11 cellular contexts compared by ENCODE assay signal in genomic region chrX:121000589-121000988, GRCh38. TPM values are rescaled to one million over a fixed set of nuclear protein-coding genes. Genes with fewer than 3 reads are reported as not detected.
DNase-seq lines count a peak whose midpoint lies in the region; ATAC-seq and TF ChIP-seq lines count a peak whose summit lies in the region.
"Had no signal": no experiment of that assay in that cellular context is flagged by ENCODE, and none has a peak within 500 bp of the region (broad histone marks: within the 10 kb centered on the region; RNA-seq: fewer than 3 reads in every experiment).

No MANE protein-coding gene starts in this region.

- no peaks in the 10 kb centered on the region for H3K9me3 Mint-ChIP-seq in activated T-helper 17 cell treated with anti-CD3 and anti-CD28 coated beads, Interleukin-2, amount 50 U/mL, for 72 hours

- H3K27ac Mint-ChIP-seq in activated T-helper 17 cell treated with anti-CD3 and anti-CD28 coated beads, Interleukin-2, amount 50 U/mL, for 72 hours, result no peak overlapping the region

- CTCF ChIA-PET in BJ (lab: Yijun Ruan, JAX), result no interaction called here

- H3K36me3 ChIP-seq in BJ (ENCODE audit: control insufficient read depth, insufficient read depth, low read length), result no peaks in the 10 kb centered on the region
- H3K36me3 ChIP-seq in OCI-LY3 (replicated peaks; ENCODE audit: low read depth, low read length), result no peaks in the 10 kb centered on the region

- no peak overlapping the region for H3K4me3 ChIP-seq in BJ (ENCODE audit: low read depth, low read length)
- H3K4me3 ChIP-seq in OCI-LY3 (ENCODE audit: low read length), result no peak overlapping the region
- H3K4me3 ChIP-seq in fibroblast of villous mesenchyme (ENCODE audit: low read depth, low read length), result no peak overlapping the region

- H3K4me1 Mint-ChIP-seq in activated T-helper 17 cell treated with anti-CD3 and anti-CD28 coated beads, Interleukin-2, amount 50 U/mL, for 72 hours, result no peaks in the 10 kb centered on the region

- no peaks in the 10 kb centered on the region for H3K79me2 ChIP-seq in OCI-LY3 (ENCODE audit: low read length)

- no peak for DNase-seq in BJ (ENCODE audit: low read depth)
- peak; percentile 36 for DNase-seq in H4 (ENCODE audit: low spot score)
- DNase-seq in fibroblast of villous mesenchyme (ENCODE audit: low read depth), result peak; percentile 7
- DNase-seq in GM03348 (ENCODE audit: low spot score), result no peak
- no peak for DNase-seq in activated T-cell treated with anti-CD3 and anti-CD28 coated beads, Interleukin-2, amount 50 U/mL, for 48 hours
- DNase-seq: activated CD4-positive, alpha-beta T cell treated with anti-CD3 and anti-CD28 coated beads, Interleukin-2, amount 50 U/mL, for 1 hour; NCI-H1930 had no signal

- no peak overlapping the region for H3K9ac ChIP-seq in OCI-LY3 (ENCODE audit: low read length)

- H2AFZ ChIP-seq in OCI-LY3 (ENCODE audit: low read depth, low read length), result no peak overlapping the region

- TF ChIP-seq CTCF in BJ (IDR thresholded peaks at IDR 0.05; ENCODE audit: insufficient read depth, low read depth, low read length) (0 out of 2 replicates have a peak, but pooled peaks have one; percentile 2), OCI-LY3 (IDR thresholded peaks at IDR 0.05; ENCODE audit: low read depth, low read length) (peak; percentile 55), fibroblast of villous mesenchyme (IDR thresholded peaks at IDR 0.05; ENCODE audit: insufficient read depth, low read depth, low read length) (peak; percentile 19)

- H3K4me3 Mint-ChIP-seq in activated T-helper 17 cell treated with anti-CD3 and anti-CD28 coated beads, Interleukin-2, amount 50 U/mL, for 72 hours, result no peak overlapping the region

- H3K27me3 ChIP-seq in BJ (ENCODE audit: control insufficient read depth, insufficient read depth, low read length), result no peaks in the 10 kb centered on the region
- H3K27me3 ChIP-seq in OCI-LY3 (ENCODE audit: low read depth, low read length), result no peaks in the 10 kb centered on the region

- ATAC-seq in activated T-helper 17 cell treated with anti-CD3 and anti-CD28 coated beads, Interleukin-2, amount 50 U/mL, for 72 hours (replicated peaks), result no peak
- ATAC-seq in GM18519 (IDR thresholded peaks at IDR 0.05; ENCODE audit: low FRiP score, unreplicated experiment), result no peak

- H3K36me3 Mint-ChIP-seq in activated T-helper 17 cell treated with anti-CD3 and anti-CD28 coated beads, Interleukin-2, amount 50 U/mL, for 72 hours (ENCODE audit: low read depth), result no peaks in the 10 kb centered on the region

- no peaks in the 10 kb centered on the region for H4K20me1 ChIP-seq in OCI-LY3 (ENCODE audit: insufficient read depth, low read length)

- H3K27me3 Mint-ChIP-seq in activated T-helper 17 cell treated with anti-CD3 and anti-CD28 coated beads, Interleukin-2, amount 50 U/mL, for 72 hours, result no peaks in the 10 kb centered on the region

- no peaks in the 10 kb centered on the region for H3K9me3 ChIP-seq in OCI-LY3 (ENCODE audit: insufficient read depth, low read length)

- peaks cover 17% of the 10 kb centered on the region for H3K4me1 ChIP-seq in OCI-LY3 (ENCODE audit: low read length)

- POLR2A ChIA-PET in BJ (lab: Charles Lee), result no interaction called here

- no peak overlapping the region for H3K4me2 ChIP-seq in OCI-LY3 (ENCODE audit: low read length)

- H3K27ac ChIP-seq in OCI-LY3 (ENCODE audit: low read length), result no peak overlapping the region

RNA-seq across cellular contexts. Expression of gene CT47A1, which starts 15.0 kb away (rescaled TPM):
- not detected in 2 replicates for polyA plus RNA-seq in BJ (2011; rRNA removed)
- not detected in 2 replicates for polyA minus RNA-seq in BJ (2011; rRNA and poly(A)+ RNA removed)
- not detected in 2 replicates for total RNA-seq in H4 (2014; rRNA removed; shearing (Covaris generic))
- total RNA-seq in fibroblast of villous mesenchyme, result not detected in 2 replicates
- total RNA-seq in activated T-helper 17 cell treated with anti-CD3 and anti-CD28 coated beads, Interleukin-2, amount 50 U/mL, for 72 hours, result not detected
- total RNA-seq: lung microvascular endothelial cell had no signal

RNA-seq across cellular contexts. Expression of gene CT47A2, which starts 19.9 kb away (rescaled TPM):
- not detected in 2 replicates for polyA plus RNA-seq in BJ (2011; rRNA removed)
- polyA minus RNA-seq in BJ (2011; rRNA and poly(A)+ RNA removed), result not detected in 2 replicates
- not detected in 2 replicates for total RNA-seq in H4 (2014; rRNA removed; shearing (Covaris generic))
- total RNA-seq in fibroblast of villous mesenchyme, result not detected in 2 replicates
- total RNA-seq in activated T-helper 17 cell treated with anti-CD3 and anti-CD28 coated beads, Interleukin-2, amount 50 U/mL, for 72 hours, result not detected
- total RNA-seq: lung microvascular endothelial cell had no signal

RNA-seq across cellular contexts. Expression of gene CT47A3, which starts 24.7 kb away (rescaled TPM):
- not detected in 2 replicates for polyA plus RNA-seq in BJ (2011; rRNA removed)
- polyA minus RNA-seq in BJ (2011; rRNA and poly(A)+ RNA removed), result not detected in 2 replicates
- total RNA-seq in H4 (2014; rRNA removed; shearing (Covaris generic)), result not detected in 2 replicates
- not detected in 2 replicates for total RNA-seq in fibroblast of villous mesenchyme
- total RNA-seq in activated T-helper 17 cell treated with anti-CD3 and anti-CD28 coated beads, Interleukin-2, amount 50 U/mL, for 72 hours, result not detected
- total RNA-seq: lung microvascular endothelial cell had no signal

RNA-seq across cellular contexts. Expression of gene CT47A4, which starts 29.6 kb away (rescaled TPM):
- polyA plus RNA-seq in BJ (2011; rRNA removed), result not detected in 2 replicates
- not detected in 2 replicates for polyA minus RNA-seq in BJ (2011; rRNA and poly(A)+ RNA removed)
- total RNA-seq in H4 (2014; rRNA removed; shearing (Covaris generic)), result not detected in 2 replicates
- not detected in 2 replicates for total RNA-seq in fibroblast of villous mesenchyme
- not detected for total RNA-seq in activated T-helper 17 cell treated with anti-CD3 and anti-CD28 coated beads, Interleukin-2, amount 50 U/mL, for 72 hours
- total RNA-seq: lung microvascular endothelial cell had no signal

RNA-seq across cellular contexts. Expression of gene CT47A5, which starts 34.4 kb away (rescaled TPM):
- not detected in 2 replicates for polyA plus RNA-seq in BJ (2011; rRNA removed)
- polyA minus RNA-seq in BJ (2011; rRNA and poly(A)+ RNA removed), result not detected in 2 replicates
- total RNA-seq in H4 (2014; rRNA removed; shearing (Covaris generic)), result not detected in 2 replicates
- not detected in 2 replicates for total RNA-seq in fibroblast of villous mesenchyme
- total RNA-seq in activated T-helper 17 cell treated with anti-CD3 and anti-CD28 coated beads, Interleukin-2, amount 50 U/mL, for 72 hours, result not detected
- total RNA-seq: lung microvascular endothelial cell had no signal

Comparison
In these comparisons a context has a peak if more than half of its experiments do, and no peak if none do; other contexts are left out.
1. DNase-seq: peak in H4 (single experiment) and fibroblast of villous mesenchyme (single experiment); none in BJ (single experiment), GM03348 (single experiment) and activated T-cell treated with anti-CD3 and anti-CD28 coated beads, Interleukin-2, amount 50 U/mL, for 48 hours (0 of 2).
2. CTCF ChIP-seq: peak in every context shown above with its lines; median percentile 55 in OCI-LY3; 19 in fibroblast of villous mesenchyme; 2 in BJ.